ENCODE assay signal across 8 cellular contexts in the genomic region with DNA sequence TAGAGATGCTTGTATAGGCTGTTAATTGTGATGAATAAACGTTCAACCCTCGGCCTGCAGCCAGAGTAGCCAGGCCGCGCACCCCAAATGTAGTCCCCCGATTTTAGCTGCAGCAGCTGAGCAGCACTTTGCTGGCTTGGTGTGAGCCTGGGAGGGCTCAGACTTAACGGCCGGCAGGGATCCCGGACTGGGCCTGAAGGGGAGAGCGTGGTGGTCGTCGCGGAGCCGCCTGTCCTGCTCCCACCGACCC. TPM values are rescaled to one million over a fixed set of nuclear protein-coding genes. Genes with fewer than 3 reads are reported as not detected.
DNase-seq lines count a peak whose midpoint lies in the region; ATAC-seq, FAIRE-seq and TF ChIP-seq lines count a peak whose summit lies in the region.

No MANE protein-coding gene starts in this region.

- H3K9ac ChIP-seq in rectal smooth muscle tissue (ENCODE audit: low read length): peak overlapping the region; percentile 2

- no peak for TF ChIP-seq CTCF in GM06990 (IDR thresholded peaks at IDR 0.05; ENCODE audit: insufficient read depth, low read length, poor library complexity, severe bottlenecking)
- no peak for TF ChIP-seq CTCF in VCaP (conservative IDR thresholded peaks at IDR 0.05)
- no peak for TF ChIP-seq CTCF in fibroblast of the aortic adventitia (IDR thresholded peaks at IDR 0.05; ENCODE audit: insufficient read depth, low read length)
- no peak for TF ChIP-seq CTCF in D721Med (IDR thresholded peaks at IDR 0.05; ENCODE audit: insufficient read depth, missing control alignments)

- intact Hi-C loops in posterior cingulate gyrus (cut with DNase I): no loop called here

- H3K4me3 ChIP-seq in GM06990 (replicated peaks; ENCODE audit: low read depth, low read length): peak overlapping the region; percentile 81
- peak overlapping the region; percentile 82 for H3K4me3 ChIP-seq in fibroblast of the aortic adventitia (ENCODE audit: low read depth, low read length)
- H3K4me3 ChIP-seq in rectal smooth muscle tissue (ENCODE audit: low read length): peak overlapping the region; percentile 93

- H3K36me3 ChIP-seq in GM06990 (ENCODE audit: control insufficient read depth, insufficient read depth, low read length): peaks cover 23% of the 10 kb centered on the region
- H3K36me3 ChIP-seq in rectal smooth muscle tissue (ENCODE audit: control insufficient read depth, insufficient read depth, low read length): peaks cover 27% of the 10 kb centered on the region

- peaks cover 4% of the 10 kb centered on the region for H3K4me1 ChIP-seq in rectal smooth muscle tissue (ENCODE audit: control insufficient read depth, insufficient read depth, low read length)

- no peak for DNase-seq in GM06990 (ENCODE audit: extremely low read depth, insufficient read length)
- no peak for DNase-seq in fibroblast of the aortic adventitia (ENCODE audit: low read depth)
- DNase-seq in posterior cingulate gyrus: no peak
- DNase-seq in GDM1 (lab: John Stamatoyannopoulos, UW): no peak
- DNase-seq in D721Med (ENCODE audit: insufficient read length, low spot score): no peak

- ATAC-seq in HG03565 (IDR thresholded peaks at IDR 0.05; ENCODE audit: unreplicated experiment): no peak

- no peak for FAIRE-seq in D721Med (lab: Jason Lieb, UNC)

- H3K27ac ChIP-seq in VCaP (peak overlapping the region; percentile 91), rectal smooth muscle tissue (ENCODE audit: low read depth, low read length) (peak overlapping the region; percentile 79)

- no peaks in the 10 kb centered on the region for H3K27me3 ChIP-seq in GM06990 (replicated peaks; ENCODE audit: control insufficient read depth, insufficient read depth, low read length)
- H3K27me3 ChIP-seq in rectal smooth muscle tissue (ENCODE audit: control insufficient read depth, insufficient read depth, low read length): no peaks in the 10 kb centered on the region

RNA-seq across cellular contexts. Expression of gene ZNF629, which starts 11.9 kb away (rescaled TPM):
- 10.6 and 15.0 TPM in 2 replicates for total RNA-seq in fibroblast of the aortic adventitia (ENCODE audit: low replicate concordance)

RNA-seq across cellular contexts. Expression of gene RNF40, which starts 12.9 kb away (rescaled TPM):
- 73.5 and 89.4 TPM in 2 replicates for total RNA-seq in fibroblast of the aortic adventitia (ENCODE audit: low replicate concordance)

RNA-seq across cellular contexts. Expression of gene CFAP119, which starts 13.2 kb away (rescaled TPM):
- 0.49 and 2.7 TPM in 2 replicates for total RNA-seq in fibroblast of the aortic adventitia (ENCODE audit: low replicate concordance)

RNA-seq across cellular contexts. Expression of gene PHKG2, which starts 26.8 kb away (rescaled TPM):
- 20.8 and 24.0 TPM in 2 replicates for total RNA-seq in fibroblast of the aortic adventitia (ENCODE audit: low replicate concordance)
